ENCODE assay signal across 1 cellular context in the genomic region with DNA sequence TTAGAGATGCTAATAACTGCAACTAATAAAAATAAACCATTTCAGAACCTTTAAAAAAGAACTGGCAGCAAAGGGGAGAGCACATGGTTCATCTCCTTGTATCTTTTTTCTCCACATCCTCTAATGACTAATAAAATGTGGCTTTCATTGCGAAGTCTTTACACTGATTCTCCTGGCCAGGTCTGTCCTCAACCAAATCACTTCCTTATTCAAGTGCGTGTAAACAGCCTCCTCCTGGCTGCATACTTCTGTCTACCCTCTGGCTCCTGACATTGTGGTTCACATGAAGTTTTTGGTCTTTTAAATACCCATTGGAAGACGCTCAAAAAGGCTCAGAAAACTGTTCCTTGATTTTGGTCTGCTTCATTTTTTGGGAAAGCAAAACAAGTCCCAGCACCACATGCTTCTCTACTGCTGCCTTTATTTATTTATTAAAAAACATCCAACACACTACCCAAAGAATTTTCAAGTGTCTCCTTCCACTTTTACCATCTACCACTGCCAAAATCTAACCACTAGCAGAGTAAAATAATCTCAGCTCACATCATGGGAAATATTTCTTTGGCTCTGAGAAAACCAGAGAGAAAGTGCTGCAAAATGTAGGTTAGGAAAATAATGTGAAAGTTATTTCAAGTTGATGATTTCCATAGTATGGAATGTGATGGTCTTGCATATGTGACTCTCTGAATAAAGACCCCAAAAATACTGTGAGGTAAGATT.
TF ChIP-seq lines count a peak whose summit lies in the region.

No MANE protein-coding gene starts in this region.

TF ChIP-seq in WTC11, 78 proteins besides CTCF, POLR2A, EP300 and RAD21 (continued from another document):
- TF ChIP-seq, protein P1, sequence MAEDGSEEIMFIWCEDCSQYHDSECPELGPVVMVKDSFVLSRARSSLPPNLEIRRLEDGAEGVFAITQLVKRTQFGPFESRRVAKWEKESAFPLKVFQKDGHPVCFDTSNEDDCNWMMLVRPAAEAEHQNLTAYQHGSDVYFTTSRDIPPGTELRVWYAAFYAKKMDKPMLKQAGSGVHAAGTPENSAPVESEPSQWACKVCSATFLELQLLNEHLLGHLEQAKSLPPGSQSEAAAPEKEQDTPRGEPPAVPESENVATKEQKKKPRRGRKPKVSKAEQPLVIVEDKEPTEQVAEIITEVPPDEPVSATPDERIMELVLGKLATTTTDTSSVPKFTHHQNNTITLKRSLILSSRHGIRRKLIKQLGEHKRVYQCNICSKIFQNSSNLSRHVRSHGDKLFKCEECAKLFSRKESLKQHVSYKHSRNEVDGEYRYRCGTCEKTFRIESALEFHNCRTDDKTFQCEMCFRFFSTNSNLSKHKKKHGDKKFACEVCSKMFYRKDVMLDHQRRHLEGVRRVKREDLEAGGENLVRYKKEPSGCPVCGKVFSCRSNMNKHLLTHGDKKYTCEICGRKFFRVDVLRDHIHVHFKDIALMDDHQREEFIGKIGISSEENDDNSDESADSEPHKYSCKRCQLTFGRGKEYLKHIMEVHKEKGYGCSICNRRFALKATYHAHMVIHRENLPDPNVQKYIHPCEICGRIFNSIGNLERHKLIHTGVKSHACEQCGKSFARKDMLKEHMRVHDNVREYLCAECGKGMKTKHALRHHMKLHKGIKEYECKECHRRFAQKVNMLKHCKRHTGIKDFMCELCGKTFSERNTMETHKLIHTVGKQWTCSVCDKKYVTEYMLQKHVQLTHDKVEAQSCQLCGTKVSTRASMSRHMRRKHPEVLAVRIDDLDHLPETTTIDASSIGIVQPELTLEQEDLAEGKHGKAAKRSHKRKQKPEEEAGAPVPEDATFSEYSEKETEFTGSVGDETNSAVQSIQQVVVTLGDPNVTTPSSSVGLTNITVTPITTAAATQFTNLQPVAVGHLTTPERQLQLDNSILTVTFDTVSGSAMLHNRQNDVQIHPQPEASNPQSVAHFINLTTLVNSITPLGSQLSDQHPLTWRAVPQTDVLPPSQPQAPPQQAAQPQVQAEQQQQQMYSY (CRISPR knock-in tag; IDR thresholded peaks at IDR 0.05), result no peak
- no peak for TF ChIP-seq SP1 (CRISPR knock-in tag; conservative IDR thresholded peaks at IDR 0.05)
- TF ChIP-seq FOXJ3 (CRISPR knock-in tag; IDR thresholded peaks at IDR 0.05; ENCODE audit: borderline replicate concordance), result no peak
- TF ChIP-seq TEAD1 (CRISPR knock-in tag; IDR thresholded peaks at IDR 0.05), result no peak
- TF ChIP-seq HMGA2 (CRISPR knock-in tag; IDR thresholded peaks at IDR 0.05), result no peak
- no peak for TF ChIP-seq JUN (CRISPR knock-in tag; IDR thresholded peaks at IDR 0.05)
- TF ChIP-seq OVOL2 (CRISPR knock-in tag; IDR thresholded peaks at IDR 0.05; ENCODE audit: borderline replicate concordance), result no peak
- TF ChIP-seq, protein P2, sequence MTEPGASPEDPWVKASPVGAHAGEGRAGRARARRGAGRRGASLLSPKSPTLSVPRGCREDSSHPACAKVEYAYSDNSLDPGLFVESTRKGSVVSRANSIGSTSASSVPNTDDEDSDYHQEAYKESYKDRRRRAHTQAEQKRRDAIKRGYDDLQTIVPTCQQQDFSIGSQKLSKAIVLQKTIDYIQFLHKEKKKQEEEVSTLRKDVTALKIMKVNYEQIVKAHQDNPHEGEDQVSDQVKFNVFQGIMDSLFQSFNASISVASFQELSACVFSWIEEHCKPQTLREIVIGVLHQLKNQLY (CRISPR knock-in tag; IDR thresholded peaks at IDR 0.05), result no peak
TF ChIP-seq in WTC11: peak in this region for 0.
